Comparison of ENCODE assay signal across 8 cellular contexts in genomic region chr1:246566128-246566807, GRCh38. TPM values are rescaled to one million over a fixed set of nuclear protein-coding genes. Genes with fewer than 3 reads are reported as not detected.
DNase-seq lines count a peak whose midpoint lies in the region; ATAC-seq and TF ChIP-seq lines count a peak whose summit lies in the region.

A gene with protein sequence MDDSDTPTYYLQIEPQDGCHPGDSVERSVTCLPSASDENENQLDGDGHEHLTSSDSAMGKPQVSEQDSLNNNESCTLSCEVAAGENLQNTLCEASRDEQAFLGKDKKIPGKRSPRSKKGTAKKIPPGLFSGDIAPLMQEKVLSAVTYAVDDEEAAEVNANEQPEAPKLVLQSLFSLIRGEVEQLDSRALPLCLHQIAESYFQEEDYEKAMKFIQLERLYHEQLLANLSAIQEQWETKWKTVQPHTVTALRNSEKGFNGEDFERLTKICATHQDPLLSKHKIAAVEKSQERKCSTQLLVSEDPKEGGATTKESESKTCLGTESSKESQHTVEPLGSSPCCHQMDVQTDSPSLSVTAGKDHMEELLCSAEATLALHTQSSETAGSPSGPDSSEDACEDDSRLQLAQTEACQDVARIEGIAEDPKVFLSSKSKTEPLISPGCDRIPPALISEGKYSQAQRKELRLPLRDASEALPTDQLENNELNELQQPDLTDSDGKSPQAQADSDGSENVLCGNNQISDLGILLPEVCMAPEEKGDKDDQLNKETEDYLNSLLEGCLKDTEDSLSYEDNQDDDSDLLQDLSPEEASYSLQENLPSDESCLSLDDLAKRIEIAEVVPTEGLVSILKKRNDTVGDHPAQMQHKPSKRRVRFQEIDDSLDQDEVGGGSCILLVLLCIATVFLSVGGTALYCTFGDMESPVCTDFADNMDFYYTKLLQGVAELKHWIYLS (plus strand): TSS chr1:246566456. CDS start chr1:246591563, 25,107 bp downstream.
A gene with protein sequence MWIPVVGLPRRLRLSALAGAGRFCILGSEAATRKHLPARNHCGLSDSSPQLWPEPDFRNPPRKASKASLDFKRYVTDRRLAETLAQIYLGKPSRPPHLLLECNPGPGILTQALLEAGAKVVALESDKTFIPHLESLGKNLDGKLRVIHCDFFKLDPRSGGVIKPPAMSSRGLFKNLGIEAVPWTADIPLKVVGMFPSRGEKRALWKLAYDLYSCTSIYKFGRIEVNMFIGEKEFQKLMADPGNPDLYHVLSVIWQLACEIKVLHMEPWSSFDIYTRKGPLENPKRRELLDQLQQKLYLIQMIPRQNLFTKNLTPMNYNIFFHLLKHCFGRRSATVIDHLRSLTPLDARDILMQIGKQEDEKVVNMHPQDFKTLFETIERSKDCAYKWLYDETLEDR (minus strand): TSS chr1:246566261. CDS start chr1:246566138, 123 bp downstream.

- H3K4me3 ChIP-seq in mucosa of rectum (ENCODE audit: low read length in 2 of 2) = peak within 1 kb of the TSS; percentile 91 to 100

- no peaks in the 10 kb centered on the region for H3K9me3 Mint-ChIP-seq in activated T-cell treated with anti-CD3 and anti-CD28 coated beads, Interleukin-2, amount 50 U/mL, for 24 hours

- H3K4me1 ChIP-seq in mucosa of rectum (ENCODE audit: control insufficient read depth in 2 of 2, insufficient read depth in 2 of 2, low read length in 2 of 2) = peaks cover 32% of the 10 kb centered on the region in 2 donors

- no peak; the same call in 1 of the 2 replicates for TF ChIP-seq EP300 in Ishikawa (IDR thresholded peaks at IDR 0.05; ENCODE audit: borderline replicate concordance)

- H3K36me3 Mint-ChIP-seq in activated T-cell treated with anti-CD3 and anti-CD28 coated beads, Interleukin-2, amount 50 U/mL, for 24 hours (ENCODE audit: low read depth) = peaks cover 70% of the 10 kb centered on the region

- H3K36me3 ChIP-seq in mucosa of rectum (ENCODE audit: control insufficient read depth in 2 of 2, insufficient read depth in 2 of 2, low read length in 2 of 2) = peaks cover 3% of the 10 kb centered on the region in 2 donors

- ATAC-seq in GM21576 (IDR thresholded peaks at IDR 0.05; ENCODE audit: unreplicated experiment) = peak; percentile 89

- H3K27me3 Mint-ChIP-seq in activated T-cell treated with anti-CD3 and anti-CD28 coated beads, Interleukin-2, amount 50 U/mL, for 24 hours = no peaks in the 10 kb centered on the region

- DNase-seq in DMS153 (lab: John Stamatoyannopoulos, UW) = peak; percentile 99
- DNase-seq in activated T-cell treated with anti-CD3 and anti-CD28 coated beads, Interleukin-2, amount 50 U/mL, for 24 hours = peak; percentile 96
- peak; percentile 98 to 99 for DNase-seq in erythroblast (lab: John Stamatoyannopoulos, UW)
- peak; percentile 96 for DNase-seq in stimulated activated CD8-positive, alpha-beta memory T cell treated with anti-CD3 and anti-CD28 coated beads, Interleukin-4, amount 100 ng/mL, for 48 hours

- peak within 1 kb of the TSS; percentile 98 for H3K27ac Mint-ChIP-seq in activated T-cell treated with anti-CD3 and anti-CD28 coated beads, Interleukin-2, amount 50 U/mL, for 24 hours

- no peaks in the 10 kb centered on the region for H3K27me3 ChIP-seq in mucosa of rectum (ENCODE audit: control insufficient read depth in 2 of 2, insufficient read depth in 2 of 2, low read length in 2 of 2)

- no peak for TF ChIP-seq RAD21 in Ishikawa (IDR thresholded peaks at IDR 0.05; ENCODE audit: low read depth)

- peak within 1 kb of the TSS; percentile 96 to 99 for H3K9ac ChIP-seq in mucosa of rectum (ENCODE audit: low read depth in 1 of 2, low read length in 2 of 2)

- H3K4me3 Mint-ChIP-seq in activated T-cell treated with anti-CD3 and anti-CD28 coated beads, Interleukin-2, amount 50 U/mL, for 24 hours = peak within 1 kb of the TSS; percentile 99

- H3K4me1 Mint-ChIP-seq in activated T-cell treated with anti-CD3 and anti-CD28 coated beads, Interleukin-2, amount 50 U/mL, for 24 hours (ENCODE audit: low read depth) = peaks cover 53% of the 10 kb centered on the region

- TF ChIP-seq POLR2A in erythroblast (IDR thresholded peaks at IDR 0.05; ENCODE audit: low read length) = peak; percentile 96

- H3K27ac ChIP-seq in mucosa of rectum (ENCODE audit: low read depth in 2 of 2, low read length in 2 of 2) = peak within 1 kb of the TSS; percentile 90 to 97

- H3K9me3 ChIP-seq in mucosa of rectum (ENCODE audit: control insufficient read depth in 2 of 2, low read length in 2 of 2) = no peaks in the 10 kb centered on the region

TF ChIP-seq in Ishikawa, 13 proteins besides CTCF, POLR2A, EP300 and RAD21 (continues in another document):
- peak; percentile 77 for TF ChIP-seq TAF1 (IDR thresholded peaks at IDR 0.05; ENCODE audit: low read depth)
- TF ChIP-seq CEBPB (IDR thresholded peaks at IDR 0.05) = no peak
- peak; percentile 47; the same call in 1 of the 2 replicates for TF ChIP-seq FOXM1 (IDR thresholded peaks at IDR 0.05; ENCODE audit: borderline replicate concordance, low read depth)
- TF ChIP-seq REST (IDR thresholded peaks at IDR 0.05; ENCODE audit: low read depth) = no peak
- TF ChIP-seq, protein P1, sequence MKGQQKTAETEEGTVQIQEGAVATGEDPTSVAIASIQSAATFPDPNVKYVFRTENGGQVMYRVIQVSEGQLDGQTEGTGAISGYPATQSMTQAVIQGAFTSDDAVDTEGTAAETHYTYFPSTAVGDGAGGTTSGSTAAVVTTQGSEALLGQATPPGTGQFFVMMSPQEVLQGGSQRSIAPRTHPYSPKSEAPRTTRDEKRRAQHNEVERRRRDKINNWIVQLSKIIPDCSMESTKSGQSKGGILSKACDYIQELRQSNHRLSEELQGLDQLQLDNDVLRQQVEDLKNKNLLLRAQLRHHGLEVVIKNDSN (IDR thresholded peaks at IDR 0.05) = peak; percentile 77
- peak; percentile 74 for TF ChIP-seq YY1 (IDR thresholded peaks at IDR 0.05; ENCODE audit: low read depth)

TF ChIP-seq in PFSK-1, 5 proteins besides CTCF, POLR2A, EP300 and RAD21:
- peak; percentile 73; the same call in 1 of the 2 replicates for TF ChIP-seq TAF1 (IDR thresholded peaks at IDR 0.05; ENCODE audit: borderline replicate concordance, insufficient read depth, low read length)
- peak; percentile 100 for TF ChIP-seq SIN3A (IDR thresholded peaks at IDR 0.05; ENCODE audit: borderline replicate concordance, insufficient read depth, low read length)
- peak; percentile 74 for TF ChIP-seq POLR2AphosphoS5 (IDR thresholded peaks at IDR 0.05; ENCODE audit: low read depth, low read length)
- TF ChIP-seq FOXP2 (optimal IDR thresholded peaks at IDR 0.05; ENCODE audit: borderline replicate concordance, extremely low read depth, extremely low read length, insufficient read depth) = peak; percentile 92
- peak; percentile 31 to 64; a peak in 1 of 4 replicates for TF ChIP-seq REST (IDR thresholded peaks at IDR 0.05; ENCODE audit: insufficient read depth in 1 of 2, low read depth in 2 of 2, low read length in 2 of 2)

RNA-seq across cellular contexts. Expression of the first gene that starts in this region (rescaled TPM):
- polyA plus RNA-seq in PFSK-1 (2012; ENCODE audit: insufficient read length, low read depth) = 9.4 TPM

RNA-seq across cellular contexts. Expression of the second gene that starts in this region (rescaled TPM):
- polyA plus RNA-seq in PFSK-1 (2012; ENCODE audit: insufficient read length, low read depth) = 16.2 TPM

Comparison
In these comparisons a context has a peak if more than half of its experiments do, and no peak if none do; other contexts are left out.
1. Peak in every context shown above with its lines: DNase-seq, ATAC-seq, H3K4me3 ChIP-seq and H3K27ac ChIP-seq.